In genomic region chr1:187212377-187212776, GRCh38 we compare ENCODE assay signal across 25 cellular contexts.
"Had no signal": no experiment of that assay in that cellular context is flagged by ENCODE, and none has a peak within 500 bp of the region (broad histone marks: within the 10 kb centered on the region; RNA-seq: fewer than 3 reads in every experiment).

No MANE protein-coding gene starts in this region.

- H3K36me3 ChIP-seq: stomach, suprapubic skin, thoracic aorta, tibial artery, tibial nerve, transverse colon, upper lobe of left lung, upper lobe of right lung, uterus, vagina had no signal

- H3K4me1 ChIP-seq: stomach, suprapubic skin, testis, tibial artery, tibial nerve, transverse colon, upper lobe of left lung, upper lobe of right lung, uterus, vagina had no signal

- H3K27me3 ChIP-seq: stomach, suprapubic skin, testis, tibial artery, tibial nerve, transverse colon, upper lobe of left lung, upper lobe of right lung, uterus, vagina had no signal

- H3K27ac ChIP-seq: stomach, suprapubic skin, testis, thoracic aorta, tibial artery, tibial nerve, transverse colon, upper lobe of left lung, upper lobe of right lung, uterus, vagina had no signal

- DNase-seq: stimulated activated CD4-positive, alpha-beta T cell treated with anti-CD3 and anti-CD28 coated beads, Interleukin-2, amount 100 ng/mL, for 48 hours; stimulated activated CD4-positive, alpha-beta T cell treated with anti-CD3 and anti-CD28 coated beads, Interleukin-4, amount 100 ng/mL, for 1 hour; stimulated activated CD4-positive, alpha-beta T cell treated with anti-CD3 and anti-CD28 coated beads, Interleukin-4, amount 100 ng/mL, for 24 hours; stimulated activated CD4-positive, alpha-beta T cell treated with anti-CD3 and anti-CD28 coated beads, Interleukin-4, amount 100 ng/mL, for 4 hours; stimulated activated CD8-positive, alpha-beta memory T cell treated with anti-CD3 and anti-CD28 coated beads, Interleukin-4, amount 100 ng/mL, for 48 hours; stimulated activated naive B cell treated with anti-CD40 and anti-IgM and Interleukin-4, amounts not matched to agents 10 μg/mL and 1 μg/mL and 100 μg/mL, for 72 hours; stimulated activated naive CD4-positive, alpha-beta T cell; stimulated activated naive CD4-positive, alpha-beta T cell treated with Interleukin-2 at 50 U/mL for 16 hours; stimulated activated naive CD8-positive, alpha-beta T cell treated with anti-CD3 and anti-CD28 coated beads, Interleukin-15, amount 100 ng/mL, for 72 hours; stimulated activated naive CD8-positive, alpha-beta T cell treated with anti-CD3 and anti-CD28 coated beads, Interleukin-15, Interleukin-2, amounts not matched to agents 100 U/mL and 50 U/mL, for 24 hours; stomach; substantia nigra; testis; tibial artery; transverse colon; trophoblast cell; upper lobe of left lung; upper lobe of right lung; uterus had no signal

- ATAC-seq: stimulated activated effector memory CD8-positive, alpha-beta T cell treated with anti-CD3 and anti-CD28 coated beads, Interleukin-12 subunit alpha, Interleukin-12 subunit beta, amount 100 ng/mL, for 72 hours; stimulated activated memory B cell treated with anti-CD40 and anti-IgM and Interleukin-4, amounts not matched to agents 10 μg/mL and 1 μg/mL and 100 μg/mL, for 72 hours; stimulated activated naive B cell treated with anti-CD40 and anti-IgM and Interleukin-4, amounts not matched to agents 10 μg/mL and 1 μg/mL and 100 μg/mL, for 72 hours; stimulated activated naive CD8-positive, alpha-beta T cell treated with anti-CD3 and anti-CD28 coated beads, Interleukin-15, amount 100 ng/mL, for 72 hours; stimulated activated naive CD8-positive, alpha-beta T cell treated with anti-CD3 and anti-CD28 coated beads, Interleukin-15, Interleukin-2, amounts not matched to agents 100 U/mL and 50 U/mL, for 24 hours; upper lobe of right lung had no signal

- H3K4me3 ChIP-seq: stomach, suprapubic skin, testis, thoracic aorta, tibial artery, tibial nerve, transverse colon, upper lobe of left lung, upper lobe of right lung, uterus, vagina had no signal

- H3K9me3 ChIP-seq: suprapubic skin, testis, thoracic aorta, tibial artery, tibial nerve, transverse colon, upper lobe of left lung, upper lobe of right lung, uterus, vagina had no signal
